ENCODE assay signal across 2 cellular contexts in the genomic region with DNA sequence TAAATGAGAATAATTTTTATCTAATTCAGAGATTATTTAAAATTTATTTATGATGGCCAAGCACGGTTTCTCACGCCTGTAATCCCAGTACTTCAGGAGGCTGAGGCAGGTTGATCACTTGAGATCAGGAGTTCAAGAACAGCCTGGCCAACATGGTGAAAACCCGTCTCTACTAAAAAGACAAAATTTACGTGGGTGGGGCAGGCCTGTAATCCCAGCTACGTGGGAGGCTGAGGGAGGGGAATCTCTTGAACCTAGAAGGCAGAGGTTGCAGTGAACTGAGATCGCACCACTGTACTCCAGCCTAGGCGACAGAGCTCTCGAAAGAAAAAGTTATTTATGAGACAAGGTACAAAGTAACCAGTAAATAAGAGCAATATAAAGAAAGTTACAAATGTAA.
A peak's percentile ranks its signal among the peaks of the same experiment; 100 is the strongest.
TF ChIP-seq lines count a peak whose summit lies in the region.

No MANE protein-coding gene starts in this region.

TF ChIP-seq in HepG2, 621 proteins besides CTCF, POLR2A, EP300 and RAD21 (continues in another document):
- TF ChIP-seq ZNF253 (CRISPR knock-in tag; IDR thresholded peaks at IDR 0.05; ENCODE audit: borderline replicate concordance) (no peak), ZNF749 (CRISPR knock-in tag; IDR thresholded peaks at IDR 0.05; ENCODE audit: borderline replicate concordance) (no peak), ZBTB8A (CRISPR knock-in tag; IDR thresholded peaks at IDR 0.05; ENCODE audit: borderline replicate concordance, low read depth) (no peak), NFKB2 (CRISPR knock-in tag; IDR thresholded peaks at IDR 0.05; ENCODE audit: borderline replicate concordance) (no peak), ZNF703 (CRISPR knock-in tag; IDR thresholded peaks at IDR 0.05; ENCODE audit: borderline replicate concordance) (no peak), NCOA2 (CRISPR knock-in tag; IDR thresholded peaks at IDR 0.05) (no peak), ZNF713 (CRISPR knock-in tag; IDR thresholded peaks at IDR 0.05) (no peak), ZNF274 (CRISPR knock-in tag; IDR thresholded peaks at IDR 0.05) (no peak), KLF16 (CRISPR knock-in tag; IDR thresholded peaks at IDR 0.05) (no peak), ZFP36L1 (CRISPR knock-in tag; IDR thresholded peaks at IDR 0.05) (no peak), TBX3 (IDR thresholded peaks at IDR 0.05; ENCODE audit: borderline replicate concordance) (no peak)
- TF ChIP-seq, protein P1, sequence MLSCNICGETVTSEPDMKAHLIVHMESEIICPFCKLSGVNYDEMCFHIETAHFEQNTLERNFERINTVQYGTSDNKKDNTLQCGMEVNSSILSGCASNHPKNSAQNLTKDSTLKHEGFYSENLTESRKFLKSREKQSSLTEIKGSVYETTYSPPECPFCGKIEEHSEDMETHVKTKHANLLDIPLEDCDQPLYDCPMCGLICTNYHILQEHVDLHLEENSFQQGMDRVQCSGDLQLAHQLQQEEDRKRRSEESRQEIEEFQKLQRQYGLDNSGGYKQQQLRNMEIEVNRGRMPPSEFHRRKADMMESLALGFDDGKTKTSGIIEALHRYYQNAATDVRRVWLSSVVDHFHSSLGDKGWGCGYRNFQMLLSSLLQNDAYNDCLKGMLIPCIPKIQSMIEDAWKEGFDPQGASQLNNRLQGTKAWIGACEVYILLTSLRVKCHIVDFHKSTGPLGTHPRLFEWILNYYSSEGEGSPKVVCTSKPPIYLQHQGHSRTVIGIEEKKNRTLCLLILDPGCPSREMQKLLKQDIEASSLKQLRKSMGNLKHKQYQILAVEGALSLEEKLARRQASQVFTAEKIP (CRISPR knock-in tag; IDR thresholded peaks at IDR 0.05; ENCODE audit: borderline replicate concordance), result no peak
- TF ChIP-seq, protein P2, sequence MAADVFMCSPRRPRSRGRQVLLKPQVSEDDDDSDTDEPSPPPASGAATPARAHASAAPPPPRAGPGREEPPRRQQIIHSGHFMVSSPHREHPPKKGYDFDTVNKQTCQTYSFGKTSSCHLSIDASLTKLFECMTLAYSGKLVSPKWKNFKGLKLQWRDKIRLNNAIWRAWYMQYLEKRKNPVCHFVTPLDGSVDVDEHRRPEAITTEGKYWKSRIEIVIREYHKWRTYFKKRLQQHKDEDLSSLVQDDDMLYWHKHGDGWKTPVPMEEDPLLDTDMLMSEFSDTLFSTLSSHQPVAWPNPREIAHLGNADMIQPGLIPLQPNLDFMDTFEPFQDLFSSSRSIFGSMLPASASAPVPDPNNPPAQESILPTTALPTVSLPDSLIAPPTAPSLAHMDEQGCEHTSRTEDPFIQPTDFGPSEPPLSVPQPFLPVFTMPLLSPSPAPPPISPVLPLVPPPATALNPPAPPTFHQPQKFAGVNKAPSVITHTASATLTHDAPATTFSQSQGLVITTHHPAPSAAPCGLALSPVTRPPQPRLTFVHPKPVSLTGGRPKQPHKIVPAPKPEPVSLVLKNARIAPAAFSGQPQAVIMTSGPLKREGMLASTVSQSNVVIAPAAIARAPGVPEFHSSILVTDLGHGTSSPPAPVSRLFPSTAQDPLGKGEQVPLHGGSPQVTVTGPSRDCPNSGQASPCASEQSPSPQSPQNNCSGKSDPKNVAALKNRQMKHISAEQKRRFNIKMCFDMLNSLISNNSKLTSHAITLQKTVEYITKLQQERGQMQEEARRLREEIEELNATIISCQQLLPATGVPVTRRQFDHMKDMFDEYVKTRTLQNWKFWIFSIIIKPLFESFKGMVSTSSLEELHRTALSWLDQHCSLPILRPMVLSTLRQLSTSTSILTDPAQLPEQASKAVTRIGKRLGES (CRISPR knock-in tag; IDR thresholded peaks at IDR 0.05; ENCODE audit: borderline replicate concordance), result no peak
- TF ChIP-seq, protein P3, sequence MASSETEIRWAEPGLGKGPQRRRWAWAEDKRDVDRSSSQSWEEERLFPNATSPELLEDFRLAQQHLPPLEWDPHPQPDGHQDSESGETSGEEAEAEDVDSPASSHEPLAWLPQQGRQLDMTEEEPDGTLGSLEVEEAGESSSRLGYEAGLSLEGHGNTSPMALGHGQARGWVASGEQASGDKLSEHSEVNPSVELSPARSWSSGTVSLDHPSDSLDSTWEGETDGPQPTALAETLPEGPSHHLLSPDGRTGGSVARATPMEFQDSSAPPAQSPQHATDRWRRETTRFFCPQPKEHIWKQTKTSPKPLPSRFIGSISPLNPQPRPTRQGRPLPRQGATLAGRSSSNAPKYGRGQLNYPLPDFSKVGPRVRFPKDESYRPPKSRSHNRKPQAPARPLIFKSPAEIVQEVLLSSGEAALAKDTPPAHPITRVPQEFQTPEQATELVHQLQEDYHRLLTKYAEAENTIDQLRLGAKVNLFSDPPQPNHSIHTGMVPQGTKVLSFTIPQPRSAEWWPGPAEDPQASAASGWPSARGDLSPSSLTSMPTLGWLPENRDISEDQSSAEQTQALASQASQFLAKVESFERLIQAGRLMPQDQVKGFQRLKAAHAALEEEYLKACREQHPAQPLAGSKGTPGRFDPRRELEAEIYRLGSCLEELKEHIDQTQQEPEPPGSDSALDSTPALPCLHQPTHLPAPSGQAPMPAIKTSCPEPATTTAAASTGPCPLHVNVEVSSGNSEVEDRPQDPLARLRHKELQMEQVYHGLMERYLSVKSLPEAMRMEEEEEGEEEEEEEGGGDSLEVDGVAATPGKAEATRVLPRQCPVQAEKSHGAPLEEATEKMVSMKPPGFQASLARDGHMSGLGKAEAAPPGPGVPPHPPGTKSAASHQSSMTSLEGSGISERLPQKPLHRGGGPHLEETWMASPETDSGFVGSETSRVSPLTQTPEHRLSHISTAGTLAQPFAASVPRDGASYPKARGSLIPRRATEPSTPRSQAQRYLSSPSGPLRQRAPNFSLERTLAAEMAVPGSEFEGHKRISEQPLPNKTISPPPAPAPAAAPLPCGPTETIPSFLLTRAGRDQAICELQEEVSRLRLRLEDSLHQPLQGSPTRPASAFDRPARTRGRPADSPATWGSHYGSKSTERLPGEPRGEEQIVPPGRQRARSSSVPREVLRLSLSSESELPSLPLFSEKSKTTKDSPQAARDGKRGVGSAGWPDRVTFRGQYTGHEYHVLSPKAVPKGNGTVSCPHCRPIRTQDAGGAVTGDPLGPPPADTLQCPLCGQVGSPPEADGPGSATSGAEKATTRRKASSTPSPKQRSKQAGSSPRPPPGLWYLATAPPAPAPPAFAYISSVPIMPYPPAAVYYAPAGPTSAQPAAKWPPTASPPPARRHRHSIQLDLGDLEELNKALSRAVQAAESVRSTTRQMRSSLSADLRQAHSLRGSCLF (CRISPR knock-in tag; IDR thresholded peaks at IDR 0.05; ENCODE audit: borderline replicate concordance), result no peak

TF ChIP-seq in K562, 482 proteins besides CTCF, POLR2A, EP300 and RAD21:
- no peak for TF ChIP-seq ZBTB26 (CRISPR knock-in tag; IDR thresholded peaks at IDR 0.05)
- TF ChIP-seq EGR1 (conservative IDR thresholded peaks at IDR 0.05), result peak; percentile 76
